ENCODE assay signal across 8 cellular contexts in genomic region chr17:81514485-81514734, GRCh38. TPM values are rescaled to one million over a fixed set of nuclear protein-coding genes. Genes with fewer than 3 reads are reported as not detected.
DNase-seq lines count a peak whose midpoint lies in the region; ATAC-seq and TF ChIP-seq lines count a peak whose summit lies in the region.

No MANE protein-coding gene starts in this region.

- H3K4me3 Mint-ChIP-seq in brain: peak overlapping the region; percentile 60 to 88 (median 74)

- H3K4me1 ChIP-seq in heart left ventricle (peaks cover 7 to 67% (median 46%) of the 10 kb centered on the region in 12 donors), mesodermal cell (ENCODE audit: control insufficient read depth, insufficient read depth, low read length, poor library complexity, severe bottlenecking) (peaks cover 36% of the 10 kb centered on the region), vagina (peaks cover 63% of the 10 kb centered on the region)

- no peak for TF ChIP-seq POLR2A in heart left ventricle (IDR thresholded peaks at IDR 0.05)
- TF ChIP-seq POLR2A in vagina (IDR thresholded peaks at IDR 0.05): no peak

- peaks cover 32% of the 10 kb centered on the region for H3K27me3 Mint-ChIP-seq in brain

- H3K27ac ChIP-seq in heart left ventricle (peak overlapping the region; percentile 96 to 100 (median 100)), mesodermal cell (ENCODE audit: low read depth, low read length, severe bottlenecking) (peak overlapping the region; percentile 92), vagina (peak overlapping the region; percentile 100)

- H3K27me3 ChIP-seq in heart left ventricle (no peaks in the 10 kb centered on the region), vagina (no peaks in the 10 kb centered on the region)

- DNase-seq in heart left ventricle (no peak), left cardiac atrium (no peak), vagina (ENCODE audit: extremely low spot score in 2 of 2) (no peak), amygdala (lab: John Stamatoyannopoulos, UW) (no peak), RPMI8226 (no peak), globus pallidus (ENCODE audit: low spot score) (no peak)

- no peak for TF ChIP-seq CTCF in heart left ventricle (IDR thresholded peaks at IDR 0.05)
- no peak for TF ChIP-seq CTCF in brain (conservative IDR thresholded peaks at IDR 0.05)
- TF ChIP-seq CTCF in vagina (IDR thresholded peaks at IDR 0.05): no peak

- H3K9me3 ChIP-seq in heart left ventricle (no peaks in the 10 kb centered on the region), mesodermal cell (ENCODE audit: control insufficient read depth, low read length) (no peaks in the 10 kb centered on the region), vagina (no peaks in the 10 kb centered on the region)

- 0 to 1% (median 1%) methylated on average over 13 to 34 of the region's 34 CpGs for WGBS in heart left ventricle, 4 donors
- 0% methylated on average over 3 to 29 of the region's 34 CpGs for WGBS in mesodermal cell (ENCODE audit: insufficient coverage in 2 of 2), 2 experiments

- peaks cover 0 to 14% (median 3%) of the 10 kb centered on the region in 5 experiments for H3K9me3 Mint-ChIP-seq in brain

- no peak for ATAC-seq in heart left ventricle
- no peak for ATAC-seq in left cardiac atrium

- H3K27ac Mint-ChIP-seq in brain: peak overlapping the region in 4 of 5 experiments; percentile 57 to 89 (median 70)

- intact Hi-C loops in heart left ventricle (cut with DNase I) (loop anchor here in 4 of 10 donors (5.0 to 10.0 kb wide), 6 partner anchors 38 to 350 kb away; partner anchors contain the start of genes BAHCC1 (in 2 of the 4), FAAP100 (in 1 of the 4) and P4HB (in 1 of the 4)), left cardiac atrium (cut with DNase I) (no loop called here), vagina (cut with DNase I) (loop anchor here (5.0 kb wide), 1 partner anchor 38 kb away; the partner anchor contains the start of gene FAAP100)

- H3K4me3 ChIP-seq in heart left ventricle (peak overlapping the region; percentile 81 to 99 (median 94)), mesodermal cell (ENCODE audit: extremely low read depth, insufficient read depth, low read length, poor library complexity, severe bottlenecking) (peak overlapping the region; percentile 61), vagina (peak overlapping the region; percentile 93 to 99)

- H3K4me1 Mint-ChIP-seq in brain: peaks cover 44% of the 10 kb centered on the region

- H3K36me3 Mint-ChIP-seq in brain: peaks cover 28% of the 10 kb centered on the region

- H3K36me3 ChIP-seq in heart left ventricle (peaks cover 18 to 31% (median 27%) of the 10 kb centered on the region in 9 donors), mesodermal cell (ENCODE audit: control insufficient read depth, insufficient read depth, low read length) (peaks cover 30% of the 10 kb centered on the region), vagina (peaks cover 9 to 29% of the 10 kb centered on the region in 2 donors)

RNA-seq across cellular contexts. Expression of gene ACTG1, which starts 1.8 kb away (rescaled TPM):
- total RNA-seq in heart left ventricle: 1,000 to 10,000 TPM in 2 of 9 donors, 100 to 1,000 TPM in 7; 335 to 1,653 (median 423) TPM
- polyA plus RNA-seq in heart left ventricle: 1,000 to 10,000 TPM in 1 of 2 donors, 100 to 1,000 TPM in 1; 149 to 1,468 TPM
- total RNA-seq in left cardiac atrium: 1,000 to 10,000 TPM in 1 of 2 donors, 100 to 1,000 TPM in 1; 663 to 1,095 TPM
- 5,204 TPM for polyA plus RNA-seq in brain (ENCODE audit: insufficient read depth, low read depth, low replicate concordance)
- 2,748 TPM for polyA plus RNA-seq in mesodermal cell (2013, experiment 1 of 2)
- polyA plus RNA-seq in mesodermal cell (2013, experiment 2 of 2): 2,271 TPM
- 2,441 TPM for total RNA-seq in vagina

RNA-seq across cellular contexts. Expression of gene FSCN2, which starts 13.8 kb away (rescaled TPM):
- total RNA-seq in heart left ventricle (under 1 TPM in 6 of 9 donors, not detected in 3; 0.22 to 0.72 (median 0.45) TPM), left cardiac atrium (under 1 TPM; 0.38 to 0.39 TPM), vagina (6.6 TPM)
- polyA plus RNA-seq in heart left ventricle (under 1 TPM; 0.28 to 0.42 TPM), brain (ENCODE audit: insufficient read depth, low read depth, low replicate concordance) (1.3 TPM)
- 0.29 TPM for polyA plus RNA-seq in mesodermal cell (2013, experiment 1 of 2)
- 0.20 TPM for polyA plus RNA-seq in mesodermal cell (2013, experiment 2 of 2)

RNA-seq across cellular contexts. Expression of gene FAAP100, which starts 37.7 kb away (rescaled TPM):
- total RNA-seq in heart left ventricle (10 to 100 TPM; 10.1 to 21.6 (median 13.5) TPM), left cardiac atrium (10 to 100 TPM; 11.6 to 15.7 TPM), vagina (21.4 TPM)
- polyA plus RNA-seq in heart left ventricle (10 to 100 TPM; 17.0 to 18.7 TPM), brain (ENCODE audit: insufficient read depth, low read depth, low replicate concordance) (25.8 TPM)
- polyA plus RNA-seq in mesodermal cell (2013, experiment 1 of 2): 19.1 TPM
- polyA plus RNA-seq in mesodermal cell (2013, experiment 2 of 2): 15.6 TPM
